In the genomic region with DNA sequence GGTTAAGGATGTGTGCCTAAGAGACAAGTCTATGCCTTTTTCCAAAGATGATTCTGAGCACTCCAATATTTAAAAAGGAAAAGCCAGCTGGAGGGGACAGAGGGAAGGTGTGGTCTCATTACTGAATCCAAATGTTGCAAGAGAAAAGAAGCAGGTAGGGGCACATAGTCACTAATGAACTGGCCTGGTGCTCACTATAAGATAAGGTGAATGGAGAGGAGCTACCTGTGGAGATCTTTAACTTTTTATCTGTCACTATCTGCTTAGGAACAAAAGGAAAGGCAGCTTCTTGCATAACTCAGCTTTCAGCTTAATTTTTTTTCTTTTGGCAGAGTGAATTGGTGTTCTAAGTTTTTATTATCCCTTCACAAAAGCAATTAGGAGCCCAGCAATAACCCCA, we compare ENCODE assay signal across 27 cellular contexts.
"Had no signal": no experiment of that assay in that cellular context is flagged by ENCODE, and none has a peak within 500 bp of the region (broad histone marks: within the 10 kb centered on the region; RNA-seq: fewer than 3 reads in every experiment).

No MANE protein-coding gene starts in this region.

- H3K36me3 Mint-ChIP-seq: stimulated activated effector memory CD8-positive, alpha-beta T cell treated with anti-CD3 and anti-CD28 coated beads, Interleukin-12 subunit alpha, Interleukin-12 subunit beta, amount 100 ng/mL, for 72 hours; stimulated activated memory B cell treated with anti-CD40 and anti-IgM and Interleukin-4, amounts not matched to agents 10 μg/mL and 1 μg/mL and 100 μg/mL, for 72 hours; stimulated activated naive B cell treated with anti-CD40 and anti-IgM and Interleukin-4, amounts not matched to agents 10 μg/mL and 1 μg/mL and 100 μg/mL, for 72 hours; type B pancreatic cell had no signal

- H3K27ac ChIP-seq: stomach, suprapubic skin, testis, thoracic aorta, thyroid gland, tibial artery, tibial nerve, transverse colon, upper lobe of left lung, upper lobe of right lung, uterus, vagina had no signal

- H3K4me3 ChIP-seq: stomach, suprapubic skin, testis, thoracic aorta, thyroid gland, tibial artery, tibial nerve, transverse colon, upper lobe of left lung, upper lobe of right lung, uterus, vagina had no signal

- H3K4me1 Mint-ChIP-seq: stimulated activated effector memory CD8-positive, alpha-beta T cell treated with anti-CD3 and anti-CD28 coated beads, Interleukin-12 subunit alpha, Interleukin-12 subunit beta, amount 100 ng/mL, for 72 hours; stimulated activated memory B cell treated with anti-CD40 and anti-IgM and Interleukin-4, amounts not matched to agents 10 μg/mL and 1 μg/mL and 100 μg/mL, for 72 hours had no signal

- DNase-seq: stimulated activated CD4-positive, alpha-beta T cell treated with anti-CD3 and anti-CD28 coated beads, Interleukin-2, amount 100 ng/mL, for 48 hours; stimulated activated CD4-positive, alpha-beta T cell treated with anti-CD3 and anti-CD28 coated beads, Interleukin-4, amount 100 ng/mL, for 1 hour; stimulated activated CD4-positive, alpha-beta T cell treated with anti-CD3 and anti-CD28 coated beads, Interleukin-4, amount 100 ng/mL, for 24 hours; stimulated activated CD4-positive, alpha-beta T cell treated with anti-CD3 and anti-CD28 coated beads, Interleukin-4, amount 100 ng/mL, for 4 hours; stimulated activated CD8-positive, alpha-beta memory T cell treated with anti-CD3 and anti-CD28 coated beads, Interleukin-4, amount 100 ng/mL, for 48 hours; stimulated activated naive B cell treated with anti-CD40 and anti-IgM and Interleukin-4, amounts not matched to agents 10 μg/mL and 1 μg/mL and 100 μg/mL, for 72 hours; stimulated activated naive CD4-positive, alpha-beta T cell; stimulated activated naive CD4-positive, alpha-beta T cell treated with Interleukin-2 at 50 U/mL for 16 hours; stimulated activated naive CD8-positive, alpha-beta T cell treated with anti-CD3 and anti-CD28 coated beads, Interleukin-15, amount 100 ng/mL, for 72 hours; stimulated activated naive CD8-positive, alpha-beta T cell treated with anti-CD3 and anti-CD28 coated beads, Interleukin-15, Interleukin-2, amounts not matched to agents 100 U/mL and 50 U/mL, for 24 hours; stomach; substantia nigra; testis; thyroid gland; tibial artery; transverse colon; upper lobe of left lung; upper lobe of right lung; uterus had no signal

- H3K27me3 ChIP-seq: testis, thyroid gland, upper lobe of left lung, upper lobe of right lung, uterus, vagina had no signal

- H3K9me3 ChIP-seq: testis, thoracic aorta, thyroid gland, transverse colon, upper lobe of right lung, vagina had no signal

- H3K36me3 ChIP-seq: stomach, suprapubic skin, thoracic aorta, thyroid gland, tibial artery, tibial nerve, transverse colon, upper lobe of left lung, upper lobe of right lung, uterus, vagina had no signal

- H3K4me3 Mint-ChIP-seq: stimulated activated effector memory CD8-positive, alpha-beta T cell treated with anti-CD3 and anti-CD28 coated beads, Interleukin-12 subunit alpha, Interleukin-12 subunit beta, amount 100 ng/mL, for 72 hours; stimulated activated memory B cell treated with anti-CD40 and anti-IgM and Interleukin-4, amounts not matched to agents 10 μg/mL and 1 μg/mL and 100 μg/mL, for 72 hours; stimulated activated naive B cell treated with anti-CD40 and anti-IgM and Interleukin-4, amounts not matched to agents 10 μg/mL and 1 μg/mL and 100 μg/mL, for 72 hours; stimulated activated naive CD8-positive, alpha-beta T cell treated with anti-CD3 and anti-CD28 coated beads, Interleukin-15, amount 100 ng/mL, for 72 hours; stimulated activated naive CD8-positive, alpha-beta T cell treated with anti-CD3 and anti-CD28 coated beads, Interleukin-15, Interleukin-2, amounts not matched to agents 100 ng/mL and 50 ng/mL, for 24 hours; type B pancreatic cell had no signal

- H3K27ac Mint-ChIP-seq: stimulated activated effector memory CD8-positive, alpha-beta T cell treated with anti-CD3 and anti-CD28 coated beads, Interleukin-12 subunit alpha, Interleukin-12 subunit beta, amount 100 ng/mL, for 72 hours; stimulated activated memory B cell treated with anti-CD40 and anti-IgM and Interleukin-4, amounts not matched to agents 10 μg/mL and 1 μg/mL and 100 μg/mL, for 72 hours; stimulated activated naive B cell treated with anti-CD40 and anti-IgM and Interleukin-4, amounts not matched to agents 10 μg/mL and 1 μg/mL and 100 μg/mL, for 72 hours; stimulated activated naive CD8-positive, alpha-beta T cell treated with anti-CD3 and anti-CD28 coated beads, Interleukin-15, amount 100 ng/mL, for 72 hours; stimulated activated naive CD8-positive, alpha-beta T cell treated with anti-CD3 and anti-CD28 coated beads, Interleukin-15, Interleukin-2, amounts not matched to agents 100 ng/mL and 50 ng/mL, for 24 hours; type B pancreatic cell had no signal

- ATAC-seq: stimulated activated effector memory CD8-positive, alpha-beta T cell treated with anti-CD3 and anti-CD28 coated beads, Interleukin-12 subunit alpha, Interleukin-12 subunit beta, amount 100 ng/mL, for 72 hours; stimulated activated memory B cell treated with anti-CD40 and anti-IgM and Interleukin-4, amounts not matched to agents 10 μg/mL and 1 μg/mL and 100 μg/mL, for 72 hours; stimulated activated naive B cell treated with anti-CD40 and anti-IgM and Interleukin-4, amounts not matched to agents 10 μg/mL and 1 μg/mL and 100 μg/mL, for 72 hours; stimulated activated naive CD8-positive, alpha-beta T cell treated with anti-CD3 and anti-CD28 coated beads, Interleukin-15, amount 100 ng/mL, for 72 hours; stimulated activated naive CD8-positive, alpha-beta T cell treated with anti-CD3 and anti-CD28 coated beads, Interleukin-15, Interleukin-2, amounts not matched to agents 100 U/mL and 50 U/mL, for 24 hours; upper lobe of right lung had no signal

- H3K4me1 ChIP-seq: suprapubic skin, testis, thyroid gland, upper lobe of right lung, uterus, vagina had no signal

- H3K9me3 Mint-ChIP-seq: stimulated activated effector memory CD8-positive, alpha-beta T cell treated with anti-CD3 and anti-CD28 coated beads, Interleukin-12 subunit alpha, Interleukin-12 subunit beta, amount 100 ng/mL, for 72 hours; stimulated activated memory B cell treated with anti-CD40 and anti-IgM and Interleukin-4, amounts not matched to agents 10 μg/mL and 1 μg/mL and 100 μg/mL, for 72 hours; stimulated activated naive B cell treated with anti-CD40 and anti-IgM and Interleukin-4, amounts not matched to agents 10 μg/mL and 1 μg/mL and 100 μg/mL, for 72 hours; stimulated activated naive CD8-positive, alpha-beta T cell treated with anti-CD3 and anti-CD28 coated beads, Interleukin-15, amount 100 ng/mL, for 72 hours; stimulated activated naive CD8-positive, alpha-beta T cell treated with anti-CD3 and anti-CD28 coated beads, Interleukin-15, Interleukin-2, amounts not matched to agents 100 ng/mL and 50 ng/mL, for 24 hours; type B pancreatic cell had no signal
